19 cellular contexts compared by ENCODE assay signal in the genomic region with DNA sequence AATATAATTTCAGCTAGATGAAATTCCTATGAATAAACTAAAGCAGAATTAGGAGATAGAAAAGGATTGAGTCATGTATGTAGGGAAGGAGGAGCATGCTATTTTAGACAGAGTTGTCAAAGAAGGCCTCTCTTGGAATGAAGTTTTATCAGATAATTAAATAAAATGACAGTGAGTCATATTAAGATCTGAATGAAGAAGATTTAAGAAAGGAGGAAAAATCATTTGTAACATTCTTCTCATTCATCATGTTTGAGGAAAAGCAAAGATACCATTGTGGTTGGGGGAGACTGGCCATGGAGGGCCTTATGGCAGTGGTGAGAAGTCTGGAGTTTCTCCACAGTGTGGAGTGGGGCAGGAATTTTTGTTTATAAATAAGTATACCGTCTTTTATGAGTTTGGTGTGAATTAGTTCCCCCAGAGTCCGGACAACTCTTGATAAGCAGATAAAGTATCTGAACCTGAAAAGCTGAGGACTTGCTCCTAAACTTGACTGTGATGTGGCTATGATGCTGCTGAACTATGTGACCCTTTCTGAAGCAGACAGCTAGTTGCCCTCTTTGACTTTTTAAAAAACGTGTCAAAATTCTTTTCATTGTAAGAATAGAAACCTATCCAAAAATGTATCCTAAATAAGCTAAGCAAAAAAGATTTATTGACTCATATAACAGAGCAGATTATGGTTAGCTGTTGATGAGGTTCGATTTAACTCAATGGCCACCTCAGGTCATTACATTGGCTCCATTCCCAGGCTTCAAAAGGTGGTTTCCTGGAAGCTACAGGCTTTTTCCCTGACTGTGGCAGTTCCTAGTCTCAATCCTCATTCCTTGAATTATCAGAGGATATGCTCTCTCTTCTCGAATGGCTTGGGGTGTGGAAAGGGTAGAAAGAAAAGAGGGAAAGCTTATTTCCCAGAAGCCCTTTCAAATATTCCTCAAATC.
"Had no signal": no experiment of that assay in that cellular context is flagged by ENCODE, and none has a peak within 500 bp of the region (broad histone marks: within the 10 kb centered on the region; RNA-seq: fewer than 3 reads in every experiment).

No MANE protein-coding gene starts in this region.

- H3K4me1 ChIP-seq: lower lobe of right lung, tibial artery had no signal

- H3K27me3 ChIP-seq: hepatocyte, tibial artery had no signal

- H3K36me3 ChIP-seq: lower lobe of right lung, tibial artery had no signal

- H3K4me2 ChIP-seq: hepatocyte had no signal

- H3K27ac ChIP-seq: epithelial cell of prostate, hepatocyte, lower lobe of right lung, skin epidermis, tibial artery, VCaP had no signal

- H3K4me3 ChIP-seq: hepatocyte, lower lobe of right lung, skin epidermis, tibial artery had no signal

- H3K79me2 ChIP-seq: hepatocyte had no signal

- ATAC-seq: activated naive CD4-positive, alpha-beta T cell treated with anti-CD3 and anti-CD28 coated beads, Interleukin-2, amount 50 U/mL, for 72 hours; lower lobe of right lung; natural killer cell treated with Interleukin-12 subunit alpha and Interleukin-12 subunit beta and Interleukin-15 and Interleukin-18, amount 100 ng/mL, for 72 hours; stimulated activated naive CD8-positive, alpha-beta T cell treated with anti-CD3 and anti-CD28 coated beads, Interleukin-15, Interleukin-2, amounts not matched to agents 100 U/mL and 50 U/mL, for 24 hours; T-helper 17 cell had no signal

- DNase-seq: activated CD4-positive, alpha-beta T cell treated with anti-CD3 and anti-CD28 coated beads for 1 hour; activated gamma-delta T cell treated with Interleukin-2 at 50 U/mL for 16 hours; amniotic stem cell; endodermal cell; foreskin fibroblast; left cardiac atrium; lower lobe of right lung; posterior cingulate gyrus; retina; stimulated activated naive CD8-positive, alpha-beta T cell treated with anti-CD3 and anti-CD28 coated beads, Interleukin-15, Interleukin-2, amounts not matched to agents 100 U/mL and 50 U/mL, for 24 hours; substantia nigra; T-helper 17 cell; tibial artery had no signal

- H2AFZ ChIP-seq: hepatocyte had no signal

- H3K9me3 ChIP-seq: tibial artery had no signal
